Comparison of ENCODE assay signal across 1 cellular context in genomic region chr1:218495931-218496330, GRCh38.
TF ChIP-seq lines count a peak whose summit lies in the region.

No MANE protein-coding gene starts in this region.

TF ChIP-seq in H1, 55 proteins besides CTCF, POLR2A, EP300 and RAD21 (continued from another document):
- TF ChIP-seq NRF1 (IDR thresholded peaks at IDR 0.05; ENCODE audit: low read depth, low read length) = no peak
